21 cellular contexts compared by ENCODE assay signal in the genomic region with DNA sequence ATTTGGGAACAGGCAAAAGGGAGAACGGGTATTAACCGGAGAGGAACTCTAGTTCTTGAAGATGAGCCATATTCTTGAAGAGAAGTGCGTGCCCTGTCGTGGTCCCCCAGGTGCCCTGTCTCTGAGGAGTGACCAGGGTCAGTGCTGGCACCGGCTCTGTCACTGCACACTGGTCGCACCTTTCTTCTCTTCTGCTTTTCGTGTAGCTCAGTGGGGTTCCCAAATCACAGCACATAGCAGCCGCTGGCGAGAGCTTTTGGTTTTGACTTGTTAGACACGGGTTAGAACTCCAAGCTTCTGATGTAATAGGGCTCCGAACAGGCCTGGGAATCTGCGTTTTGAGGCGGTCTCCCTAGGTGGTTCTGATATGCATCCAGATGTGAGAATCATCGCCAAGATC. TPM values are rescaled to one million over a fixed set of nuclear protein-coding genes. Genes with fewer than 3 reads are reported as not detected.
"Had no signal": no experiment of that assay in that cellular context is flagged by ENCODE, and none has a peak within 500 bp of the region (broad histone marks: within the 10 kb centered on the region; RNA-seq: fewer than 3 reads in every experiment).

No MANE protein-coding gene starts in this region.

- H3K36me3 Mint-ChIP-seq: activated naive CD8-positive, alpha-beta T cell treated with anti-CD3 and anti-CD28 coated beads for 36 hours had no signal

- DNase-seq: activated CD4-positive, alpha-beta T cell treated with anti-CD3 and anti-CD28 coated beads for 48 hours; activated CD8-positive, alpha-beta T cell treated with anti-CD3 and anti-CD28 coated beads for 36 hours; activated naive CD4-positive, alpha-beta T cell; activated naive CD8-positive, alpha-beta T cell treated with anti-CD3 and anti-CD28 coated beads for 36 hours; activated T-cell treated with anti-CD3 and anti-CD28 coated beads, Interleukin-2, amount 50 U/mL, for 1 hour; amniotic stem cell; dermis blood vessel endothelial cell; foreskin keratinocyte; hippocampal formation; midbrain; T-helper 2 cell; uterus had no signal

- H3K9me3 ChIP-seq: left lung, right atrium auricular region, tibial nerve, uterus had no signal

- H3K9me3 Mint-ChIP-seq: activated CD8-positive, alpha-beta T cell treated with anti-CD3 and anti-CD28 coated beads for 36 hours; activated naive CD8-positive, alpha-beta T cell treated with anti-CD3 and anti-CD28 coated beads for 36 hours; stimulated activated naive CD8-positive, alpha-beta T cell treated with anti-CD3 and anti-CD28 coated beads, Interleukin-15, Interleukin-2, amounts not matched to agents 100 ng/mL and 50 ng/mL, for 24 hours had no signal

- H3K4me3 Mint-ChIP-seq: activated CD8-positive, alpha-beta T cell treated with anti-CD3 and anti-CD28 coated beads for 36 hours; activated naive CD8-positive, alpha-beta T cell treated with anti-CD3 and anti-CD28 coated beads for 36 hours; activated T-helper 17 cell treated with anti-CD3 and anti-CD28 coated beads, Interleukin-2, amount 50 U/mL, for 72 hours; stimulated activated naive CD8-positive, alpha-beta T cell treated with anti-CD3 and anti-CD28 coated beads, Interleukin-15, Interleukin-2, amounts not matched to agents 100 ng/mL and 50 ng/mL, for 24 hours had no signal

- H3K4me3 ChIP-seq: cardiac muscle cell, left lung, right atrium auricular region, uterus had no signal

- H3K4me1 Mint-ChIP-seq: activated naive CD8-positive, alpha-beta T cell treated with anti-CD3 and anti-CD28 coated beads for 36 hours; activated T-helper 17 cell treated with anti-CD3 and anti-CD28 coated beads, Interleukin-2, amount 50 U/mL, for 72 hours had no signal

- H3K27ac ChIP-seq: cardiac muscle cell, foreskin keratinocyte, left lung, right atrium auricular region, tibial nerve, uterus had no signal

- H3K36me3 ChIP-seq: cardiac muscle cell, left lung, right atrium auricular region, tibial nerve, uterus had no signal

- H3K27me3 ChIP-seq: cardiac muscle cell, uterus had no signal

- H3K4me1 ChIP-seq: foreskin keratinocyte, left lung, uterus had no signal

- H3K27ac Mint-ChIP-seq: activated CD8-positive, alpha-beta T cell treated with anti-CD3 and anti-CD28 coated beads for 36 hours; activated naive CD8-positive, alpha-beta T cell treated with anti-CD3 and anti-CD28 coated beads for 36 hours; activated T-helper 17 cell treated with anti-CD3 and anti-CD28 coated beads, Interleukin-2, amount 50 U/mL, for 72 hours; progenitor cell of endocrine pancreas; stimulated activated naive CD8-positive, alpha-beta T cell treated with anti-CD3 and anti-CD28 coated beads, Interleukin-15, Interleukin-2, amounts not matched to agents 100 ng/mL and 50 ng/mL, for 24 hours had no signal

- ATAC-seq: activated CD8-positive, alpha-beta T cell treated with anti-CD3 and anti-CD28 coated beads for 36 hours; activated T-helper 17 cell treated with anti-CD3 and anti-CD28 coated beads, Interleukin-2, amount 50 U/mL, for 72 hours; left lung had no signal

RNA-seq across cellular contexts. Expression of a gene that starts 18.4 kb away (rescaled TPM):
- total RNA-seq: activated CD8-positive, alpha-beta T cell treated with anti-CD3 and anti-CD28 coated beads for 36 hours; activated naive CD8-positive, alpha-beta T cell treated with anti-CD3 and anti-CD28 coated beads for 36 hours; activated T-helper 17 cell treated with anti-CD3 and anti-CD28 coated beads, Interleukin-2, amount 50 U/mL, for 72 hours; dermis blood vessel endothelial cell; fibroblast of lung; foreskin keratinocyte; left lung; lung microvascular endothelial cell had no signal
- polyA plus RNA-seq: fibroblast of lung, foreskin keratinocyte had no signal
